Comparison of ENCODE assay signal across 31 cellular contexts in the genomic region with DNA sequence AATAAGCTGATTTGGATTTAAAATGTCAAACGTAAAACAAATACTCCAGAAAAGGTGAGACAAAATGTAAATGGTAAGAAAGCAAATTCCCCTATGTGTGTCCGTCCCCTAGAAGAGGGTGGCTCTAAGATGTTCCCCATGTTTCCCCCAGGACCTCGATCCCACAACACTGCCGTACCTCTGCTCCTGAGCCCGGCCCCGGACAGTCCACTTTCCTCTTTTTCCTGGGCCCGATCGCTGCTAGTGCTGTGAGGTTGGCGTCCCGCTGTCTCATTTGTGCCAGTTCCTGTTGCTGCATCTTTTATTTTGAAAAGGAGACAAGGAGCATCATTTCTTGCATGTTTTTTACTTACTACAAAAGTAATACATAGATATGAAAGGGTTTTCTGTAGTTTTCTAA.
"Had no signal": no experiment of that assay in that cellular context is flagged by ENCODE, and none has a peak within 500 bp of the region (broad histone marks: within the 10 kb centered on the region; RNA-seq: fewer than 3 reads in every experiment).

No MANE protein-coding gene starts in this region.

- ATAC-seq: activated CD8-positive, alpha-beta T cell treated with anti-CD3 and anti-CD28 coated beads for 36 hours; activated T-cell treated with anti-CD3 and anti-CD28 coated beads, Interleukin-2, amount 50 U/mL, for 72 hours; activated T-helper 17 cell treated with anti-CD3 and anti-CD28 coated beads, Interleukin-2, amount 50 U/mL, for 72 hours; Panc1; SK-N-SH treated with all-trans-retinoic acid at 6 μM for 48 hours; T-cell; T-helper 17 cell had no signal

- H3K27ac Mint-ChIP-seq: activated CD4-positive, alpha-beta T cell treated with anti-CD3 and anti-CD28 coated beads, Interleukin-2, amount 10 ng/mL, durations not matched to agents 24 days and 14 days; activated CD8-positive, alpha-beta T cell treated with anti-CD3 and anti-CD28 coated beads for 36 hours; activated naive CD8-positive, alpha-beta T cell treated with anti-CD3 and anti-CD28 coated beads for 36 hours; activated T-cell treated with anti-CD3 and anti-CD28 coated beads, Interleukin-2, amount 50 U/mL, for 72 hours; activated T-helper 17 cell treated with anti-CD3 and anti-CD28 coated beads, Interleukin-2, amount 50 U/mL, for 72 hours; T-cell; T-helper 17 cell had no signal

- H3K4me3 Mint-ChIP-seq: activated CD4-positive, alpha-beta T cell treated with anti-CD3 and anti-CD28 coated beads, Interleukin-2, amount 10 ng/mL, durations not matched to agents 24 days and 14 days; activated CD8-positive, alpha-beta T cell treated with anti-CD3 and anti-CD28 coated beads for 36 hours; activated naive CD8-positive, alpha-beta T cell treated with anti-CD3 and anti-CD28 coated beads for 36 hours; activated T-cell treated with anti-CD3 and anti-CD28 coated beads, Interleukin-2, amount 50 U/mL, for 72 hours; activated T-helper 17 cell treated with anti-CD3 and anti-CD28 coated beads, Interleukin-2, amount 50 U/mL, for 72 hours; T-cell; T-helper 17 cell had no signal

- H3K27me3 ChIP-seq: brain microvascular endothelial cell had no signal

- DNase-seq: activated CD4-positive, alpha-beta T cell treated with anti-CD3 and anti-CD28 coated beads, Interleukin-2, amount 10 ng/mL, durations not matched to agents 24 days and 14 days; activated CD4-positive, alpha-beta T cell treated with anti-CD3 and anti-CD28 coated beads, Interleukin-2, amount 50 U/mL, for 4 hours; activated CD8-positive, alpha-beta T cell treated with anti-CD3 and anti-CD28 coated beads for 36 hours; activated effector memory CD4-positive, alpha-beta T cell treated with anti-CD3 and anti-CD28 coated beads, Interleukin-2, amount 50 U/mL, for 16 hours; activated naive CD4-positive, alpha-beta T cell; activated naive CD4-positive, alpha-beta T cell treated with anti-CD3 and anti-CD28 coated beads, Interleukin-2, amount 50 U/mL, for 16 hours; activated naive CD8-positive, alpha-beta T cell treated with anti-CD3 and anti-CD28 coated beads for 36 hours; activated T-cell treated with anti-CD3 and anti-CD28 coated beads, Interleukin-2, amount 50 U/mL, for 1 hour; activated T-cell treated with anti-CD3 and anti-CD28 coated beads, Interleukin-2, amount 50 U/mL, for 72 hours; amniotic stem cell; brain microvascular endothelial cell; central memory CD4-positive, alpha-beta T cell; Karpas-422; KBM-7; NCI-H1105; NCI-H1417 treated with DMSO at 0.1 percent for 48 hours; NCI-H187 treated with DMSO at 0.1 percent for 48 hours; NCI-H2081; NCI-H2171 treated with DMSO at 0.1 percent for 48 hours; NCI-H2227 treated with DMSO at 0.1 percent for 48 hours; NCI-H446; NCI-H510A treated with DMSO at 0.1 percent for 48 hours; NCI-H69; NCI-H82; SHP77 treated with DMSO at 0.1 percent for 48 hours; T-cell; T-helper 17 cell; WERI-Rb-1 had no signal

- H3K27ac ChIP-seq: brain microvascular endothelial cell, WERI-Rb-1 had no signal

- H3K27me3 Mint-ChIP-seq: activated CD4-positive, alpha-beta T cell treated with anti-CD3 and anti-CD28 coated beads, Interleukin-2, amount 10 ng/mL, durations not matched to agents 24 days and 14 days; activated CD8-positive, alpha-beta T cell treated with anti-CD3 and anti-CD28 coated beads for 36 hours; activated naive CD8-positive, alpha-beta T cell treated with anti-CD3 and anti-CD28 coated beads for 36 hours; activated T-helper 17 cell treated with anti-CD3 and anti-CD28 coated beads, Interleukin-2, amount 50 U/mL, for 72 hours; T-cell; T-helper 17 cell had no signal

- H3K4me1 Mint-ChIP-seq: activated CD4-positive, alpha-beta T cell treated with anti-CD3 and anti-CD28 coated beads, Interleukin-2, amount 10 ng/mL, durations not matched to agents 24 days and 14 days; activated naive CD8-positive, alpha-beta T cell treated with anti-CD3 and anti-CD28 coated beads for 36 hours; T-cell had no signal

- H3K9me3 Mint-ChIP-seq: activated T-helper 17 cell treated with anti-CD3 and anti-CD28 coated beads, Interleukin-2, amount 50 U/mL, for 72 hours had no signal
